ENCODE assay signal across 1 cellular context in the genomic region with DNA sequence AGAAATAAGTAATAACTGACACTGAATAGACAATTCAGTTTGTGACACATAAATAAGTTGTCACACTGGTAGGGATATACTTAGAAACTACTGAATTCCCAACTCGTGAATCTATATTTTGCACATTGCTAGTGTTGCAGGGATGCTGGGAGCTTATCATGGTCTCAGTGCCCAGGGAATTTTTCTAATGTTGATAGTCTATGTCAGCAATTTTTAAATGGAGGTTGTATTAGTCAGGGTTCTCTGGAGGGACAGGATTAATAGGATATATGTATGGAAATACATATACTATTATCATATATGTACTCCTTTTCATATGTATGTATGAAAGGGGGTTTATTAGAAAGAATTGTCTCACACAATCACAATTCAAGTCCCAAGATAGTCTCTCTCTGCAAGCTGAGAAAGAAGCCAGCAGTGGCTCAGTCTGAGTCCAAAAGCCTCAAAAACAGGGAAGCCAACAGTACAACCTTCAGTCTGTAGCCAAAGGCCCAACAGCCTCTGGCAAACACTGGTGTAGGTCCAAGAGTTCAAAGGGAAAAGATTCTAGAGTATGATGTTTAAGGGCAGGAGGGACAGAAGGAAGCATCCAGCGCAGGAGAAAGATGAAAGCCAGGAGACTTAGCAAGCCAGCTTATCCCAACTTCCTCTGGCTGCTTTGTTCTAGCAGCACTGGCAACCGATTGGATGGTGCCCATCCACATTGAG.
TF ChIP-seq lines count a peak whose summit lies in the region.

No MANE protein-coding gene starts in this region.

TF ChIP-seq in H1, 55 proteins besides CTCF, POLR2A, EP300 and RAD21:
- no peak for TF ChIP-seq JUND (IDR thresholded peaks at IDR 0.05; ENCODE audit: low read length)
- TF ChIP-seq TAF1 (IDR thresholded peaks at IDR 0.05; ENCODE audit: low read depth, low read length), result no peak
- no peak for TF ChIP-seq BCL11A (IDR thresholded peaks at IDR 0.05; ENCODE audit: low read depth in 2 of 2, low read length in 2 of 2)
- TF ChIP-seq SP2 (IDR thresholded peaks at IDR 0.05; ENCODE audit: low read length), result no peak
- no peak for TF ChIP-seq CTBP2 (IDR thresholded peaks at IDR 0.05; ENCODE audit: borderline replicate concordance, insufficient read depth, insufficient read length, low read length)
- no peak for TF ChIP-seq JUN (IDR thresholded peaks at IDR 0.05; ENCODE audit: low read depth, low read length)
- no peak for TF ChIP-seq ASH2L (IDR thresholded peaks at IDR 0.05; ENCODE audit: low read length)
- no peak for TF ChIP-seq POU5F1 (IDR thresholded peaks at IDR 0.05; ENCODE audit: low read depth, low read length)
- no peak for TF ChIP-seq SUZ12 (IDR thresholded peaks at IDR 0.05; ENCODE audit: low read length)
- no peak for TF ChIP-seq RXRA (IDR thresholded peaks at IDR 0.05; ENCODE audit: insufficient read depth, low read depth, low read length)
- no peak for TF ChIP-seq TBP (IDR thresholded peaks at IDR 0.05; ENCODE audit: low read depth, low read length)
- TF ChIP-seq SAP30 (IDR thresholded peaks at IDR 0.05; ENCODE audit: insufficient read depth, insufficient replicate concordance, low read length), result no peak
- no peak for TF ChIP-seq TAF7 (optimal IDR thresholded peaks at IDR 0.05; ENCODE audit: borderline replicate concordance, low read depth, low read length)
- no peak for TF ChIP-seq BRCA1 (IDR thresholded peaks at IDR 0.05; ENCODE audit: low read depth, low read length)
- TF ChIP-seq POLR2AphosphoS5 (IDR thresholded peaks at IDR 0.05; ENCODE audit: low read depth, low read length), result no peak
- TF ChIP-seq SP4 (IDR thresholded peaks at IDR 0.05; ENCODE audit: low read length), result no peak
